In genomic region chr16:59558679-59559078, GRCh38 we compare ENCODE assay signal across 28 cellular contexts.
"Had no signal": no experiment of that assay in that cellular context is flagged by ENCODE, and none has a peak within 500 bp of the region (broad histone marks: within the 10 kb centered on the region; RNA-seq: fewer than 3 reads in every experiment).

No MANE protein-coding gene starts in this region.

- FAIRE-seq: endometrium, islet of Langerhans, keratinocyte had no signal

- H3K4me1 Mint-ChIP-seq: naive B cell had no signal

- DNase-seq: colonic mucosa; cortex of kidney; effector CD8-positive, alpha-beta T cell; effector memory CD8-positive, alpha-beta T cell; endodermal cell; erythroblast; esophagus squamous epithelium; foreskin fibroblast; foreskin melanocyte; gastrocnemius medialis; glutamatergic neuron; head of caudate nucleus; heart right ventricle; hippocampal formation; left cardiac atrium; left lung; left ventricle myocardium superior; lower lobe of right lung; mesenchymal stem cell; mucosa of descending colon; naive B cell had no signal

- H3K4me3 ChIP-seq: colonic mucosa, esophagus squamous epithelium, gastrocnemius medialis, heart right ventricle, left lung, lower lobe of right lung, mucosa of descending colon had no signal

- H3K4me1 ChIP-seq: colonic mucosa, esophagus squamous epithelium, gastrocnemius medialis, heart right ventricle, left lung, lower lobe of right lung had no signal

- H3K36me3 ChIP-seq: colonic mucosa, esophagus squamous epithelium, gastrocnemius medialis, heart right ventricle, left lung, lower lobe of right lung had no signal

- H3K27ac ChIP-seq: colonic mucosa, epithelial cell of prostate, esophagus squamous epithelium, gastrocnemius medialis, heart right ventricle, left lung, lower lobe of right lung had no signal

- H3K4me3 Mint-ChIP-seq: dendritic cell treated with granulocyte-macrophage colony-stimulating factor and Interleukin-4, amounts not matched to agents 40 ng/mL and 50 ng/mL, for 4 days; effector memory CD8-positive, alpha-beta T cell; endodermal cell; mesothelial cell of epicardium; naive B cell had no signal

- H3K27ac Mint-ChIP-seq: dendritic cell treated with granulocyte-macrophage colony-stimulating factor and Interleukin-4, amounts not matched to agents 40 ng/mL and 50 ng/mL, for 4 days; effector memory CD8-positive, alpha-beta T cell; endodermal cell; mesothelial cell of epicardium; naive B cell had no signal

- H3K36me3 Mint-ChIP-seq: mesothelial cell of epicardium, naive B cell had no signal

- H3K9me3 Mint-ChIP-seq: dendritic cell treated with granulocyte-macrophage colony-stimulating factor and Interleukin-4, amounts not matched to agents 40 ng/mL and 50 ng/mL, for 4 days; endodermal cell; mesothelial cell of epicardium had no signal

- H3K27me3 Mint-ChIP-seq: dendritic cell treated with granulocyte-macrophage colony-stimulating factor and Interleukin-4, amounts not matched to agents 40 ng/mL and 50 ng/mL, for 4 days; effector memory CD8-positive, alpha-beta T cell; naive B cell had no signal

- H3K27me3 ChIP-seq: colonic mucosa, esophagus squamous epithelium, gastrocnemius medialis, heart right ventricle, left lung had no signal

- H3K9me3 ChIP-seq: colonic mucosa, esophagus squamous epithelium, gastrocnemius medialis, heart right ventricle, left lung, lower lobe of right lung had no signal

- ATAC-seq: effector memory CD8-positive, alpha-beta T cell; esophagus mucosa; gastrocnemius medialis; heart right ventricle; left cardiac atrium; left lung; left ventricle myocardium superior; lower lobe of right lung; mucosa of descending colon had no signal
